8 cellular contexts compared by ENCODE assay signal in the genomic region with DNA sequence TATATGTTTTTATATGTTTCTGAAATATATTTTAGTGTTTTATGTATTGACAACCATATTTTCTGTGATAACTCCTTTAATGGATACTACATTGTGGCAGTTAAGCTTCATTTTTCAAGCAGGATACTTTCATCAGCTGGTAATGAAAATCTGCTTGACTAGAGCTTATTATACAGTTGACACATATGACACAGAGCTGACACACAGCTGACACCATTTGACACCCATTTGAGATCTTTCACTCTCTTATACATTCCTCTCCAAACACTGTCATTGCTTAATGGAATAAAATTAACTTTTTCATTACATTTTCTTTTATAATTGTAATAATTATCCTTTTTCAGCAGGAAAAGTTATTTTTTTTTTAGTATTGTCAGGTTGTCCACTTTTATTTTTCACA.
"Had no signal": no experiment of that assay in that cellular context is flagged by ENCODE, and none has a peak within 500 bp of the region (broad histone marks: within the 10 kb centered on the region; RNA-seq: fewer than 3 reads in every experiment).

No MANE protein-coding gene starts in this region.

- ATAC-seq: HCT116, HepG2 had no signal

- H3K4me1 Mint-ChIP-seq: IgD-negative memory B cell had no signal

- H3K27me3 Mint-ChIP-seq: IgD-negative memory B cell had no signal

- DNase-seq: GM23248, GOT3, H7, HFFc6, KBM-7 had no signal

- H3K36me3 Mint-ChIP-seq: IgD-negative memory B cell had no signal

- H3K4me3 Mint-ChIP-seq: HFFc6, IgD-negative memory B cell had no signal

- H3K27ac Mint-ChIP-seq: HFFc6, IgD-negative memory B cell had no signal
